ENCODE assay signal across 22 cellular contexts in genomic region chr1:220577926-220578325, GRCh38. TPM values are rescaled to one million over a fixed set of nuclear protein-coding genes. Genes with fewer than 3 reads are reported as not detected.
DNase-seq lines count a peak whose midpoint lies in the region; ATAC-seq, FAIRE-seq and TF ChIP-seq lines count a peak whose summit lies in the region.
"Had no signal": no experiment of that assay in that cellular context is flagged by ENCODE, and none has a peak within 500 bp of the region (broad histone marks: within the 10 kb centered on the region; RNA-seq: fewer than 3 reads in every experiment).

No MANE protein-coding gene starts in this region.

- H3K27ac ChIP-seq in RWPE2 (ENCODE audit: poor library complexity, severe bottlenecking) (no peak overlapping the region), epithelial cell of prostate (peak overlapping the region; percentile 58), Peyer's patch (no peak overlapping the region)
- H3K27ac ChIP-seq: A549, GM23248 had no signal

- H3K27me3 ChIP-seq in RWPE2 (ENCODE audit: insufficient read depth, poor library complexity, severe bottlenecking) (no peaks in the 10 kb centered on the region), Peyer's patch (no peaks in the 10 kb centered on the region)

- H3K36me3 ChIP-seq in RWPE2 (ENCODE audit: low read depth) = no peaks in the 10 kb centered on the region
- no peaks in the 10 kb centered on the region for H3K36me3 ChIP-seq in Peyer's patch

- DNase-seq in D721Med (ENCODE audit: insufficient read length, low spot score) (no peak), RWPE2 (ENCODE audit: low spot score) (no peak), epithelial cell of prostate (ENCODE audit: low read depth, low spot score) (no peak), NCI-H128 (lab: John Stamatoyannopoulos, UW; ENCODE audit: unreplicated experiment) (no peak), Peyer's patch (no peak)
- DNase-seq: 8988T; ACHN; AML-193; C1 segment of cervical spinal cord; Calu3; CD4-positive, alpha-beta memory T cell; COR-L47; DMS153; DND-41; GM23248; H7; HCEC 1CT had no signal

- TF ChIP-seq CTCF in D721Med (IDR thresholded peaks at IDR 0.05; ENCODE audit: insufficient read depth, missing control alignments) = no peak
- TF ChIP-seq CTCF in RWPE2 (IDR thresholded peaks at IDR 0.05; ENCODE audit: poor library complexity, severe bottlenecking) = no peak
- TF ChIP-seq CTCF in Peyer's patch (IDR thresholded peaks at IDR 0.05) = no peak

- TF ChIP-seq POLR2A in Peyer's patch (IDR thresholded peaks at IDR 0.05) = no peak

- H3K4me1 ChIP-seq in RWPE2 (ENCODE audit: insufficient read depth, poor library complexity, severe bottlenecking) (peaks cover 4% of the 10 kb centered on the region), Peyer's patch (no peaks in the 10 kb centered on the region)
- H3K4me1 ChIP-seq: A549 had no signal

- FAIRE-seq in D721Med (lab: Jason Lieb, UNC) = peak; percentile 86
- FAIRE-seq: A549, G401.6, GM12892, H1 had no signal

- H3K4me3 ChIP-seq in RWPE2 (ENCODE audit: severe bottlenecking) (no peak overlapping the region), Peyer's patch (no peak overlapping the region)
- H3K4me3 ChIP-seq: A549, GM23248 had no signal

- ATAC-seq in RWPE2 (ENCODE audit: low read depth) = peak; percentile 29; the same call in 1 of the 3 replicates
- no peak for ATAC-seq in GM21737 (IDR thresholded peaks at IDR 0.05; ENCODE audit: unreplicated experiment)
- ATAC-seq: A549 had no signal

- H3K9me3 ChIP-seq in RWPE2 (ENCODE audit: severe bottlenecking) (no peaks in the 10 kb centered on the region), Peyer's patch (peaks cover 0 to 13% (median 0%) of the 10 kb centered on the region in 4 donors)

RNA-seq across cellular contexts. Expression of gene MARK1, which starts 50.0 kb away (rescaled TPM):
- total RNA-seq in Peyer's patch = 1 to 10 TPM; 2.5 to 8.0 (median 4.0) TPM
